Comparison of ENCODE assay signal across 1 cellular context in genomic region chr1:164101802-164102201, GRCh38.
TF ChIP-seq lines count a peak whose summit lies in the region.

No MANE protein-coding gene starts in this region.

TF ChIP-seq in WTC11, 78 proteins besides CTCF, POLR2A, EP300 and RAD21 (continued from another document):
- TF ChIP-seq FOXP1 (CRISPR knock-in tag; IDR thresholded peaks at IDR 0.05; ENCODE audit: borderline replicate concordance) (no peak), ELF4 (CRISPR knock-in tag; IDR thresholded peaks at IDR 0.05; ENCODE audit: low read depth) (no peak), GRHL2 (CRISPR knock-in tag; IDR thresholded peaks at IDR 0.05; ENCODE audit: insufficient replicate concordance, severe bottlenecking) (no peak)
TF ChIP-seq in WTC11: peak in this region for 0.
